Comparison of ENCODE assay signal across 33 cellular contexts in the genomic region with DNA sequence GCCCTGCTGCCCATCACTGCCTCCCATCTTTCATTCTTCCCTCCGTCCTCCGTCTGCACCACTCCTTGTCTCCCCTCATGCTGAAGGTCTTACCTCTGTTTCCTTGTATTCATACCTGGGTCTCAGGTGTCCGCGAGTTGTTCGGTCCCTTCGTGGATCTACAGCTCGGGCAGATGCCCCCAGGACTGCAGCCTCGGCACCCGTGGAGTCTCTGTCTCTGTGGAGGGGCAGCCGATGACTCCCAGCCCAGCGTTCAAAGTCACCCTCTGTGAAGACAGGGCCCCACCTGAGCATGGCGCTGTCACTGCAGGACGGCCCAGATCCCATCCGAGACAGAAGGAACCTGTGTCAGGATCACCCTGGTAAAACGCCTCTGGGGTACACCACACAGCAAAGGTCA.
"Had no signal": no experiment of that assay in that cellular context is flagged by ENCODE, and none has a peak within 500 bp of the region (broad histone marks: within the 10 kb centered on the region; RNA-seq: fewer than 3 reads in every experiment).

No MANE protein-coding gene starts in this region.

- DNase-seq: activated B cell treated with CpG ODN at 0.5 μM for 24 hours; activated CD4-positive, alpha-beta memory T cell treated with anti-CD3 and anti-CD28 coated beads for 36 hours; activated CD4-positive, alpha-beta T cell treated with anti-CD3 and anti-CD28 coated beads for 4 hours; activated CD4-positive, alpha-beta T cell treated with anti-CD3 and anti-CD28 coated beads, Interleukin-2, amount 50 U/mL, for 1 hour; activated CD4-positive, alpha-beta T cell treated with anti-CD3 and anti-CD28 coated beads, Interleukin-2, amount 50 U/mL, for 4 hours; activated CD4-positive, CD25-positive, alpha-beta regulatory T cell treated with anti-CD3 and anti-CD28 coated beads, Interleukin-2, amount 50 U/mL, for 72 hours; activated CD8-positive, alpha-beta memory T cell treated with anti-CD3 and anti-CD28 coated beads for 24 hours; activated CD8-positive, alpha-beta memory T cell treated with anti-CD3 and anti-CD28 coated beads, Interleukin-2, amount 10 ng/mL, durations not matched to agents 7 days and 5 days; activated CD8-positive, alpha-beta memory T cell treated with anti-CD3 and anti-CD28 coated beads, Interleukin-2, amount 50 U/mL, for 48 hours; activated CD8-positive, alpha-beta T cell treated with anti-CD3 and anti-CD28 coated beads, Interleukin-2, amount 10 ng/mL, durations not matched to agents 7 days and 5 days; activated effector memory CD4-positive, alpha-beta T cell treated with Interleukin-2 at 50 U/mL for 16 hours; activated gamma-delta T cell; activated naive CD4-positive, alpha-beta T cell treated with anti-CD3 and anti-CD28 coated beads, Interleukin-2, amount 10 ng/mL, durations not matched to agents 7 days and 5 days; activated naive CD4-positive, alpha-beta T cell treated with Interleukin-2 at 50 U/mL for 16 hours; activated naive CD8-positive, alpha-beta T cell treated with anti-CD3 and anti-CD28 coated beads, Interleukin-2, amount 10 ng/mL, durations not matched to agents 7 days and 5 days; activated naive CD8-positive, alpha-beta T cell treated with anti-CD3 and anti-CD28 coated beads, Interleukin-2, amount 50 U/mL, for 24 hours; activated T-cell treated with anti-CD3 and anti-CD28 coated beads, Interleukin-2, amount 50 U/mL, for 24 hours; activated T-cell treated with anti-CD3 and anti-CD28 coated beads, Interleukin-2, amount 50 U/mL, for 48 hours; amygdala; anterior cingulate cortex; central memory CD4-positive, alpha-beta T cell; SW 1271; T-helper 1 cell; T-helper 2 cell; T-helper 9 cell had no signal

- H3K9me3 ChIP-seq: ascending aorta had no signal

- H3K27me3 Mint-ChIP-seq: activated B cell treated with CpG ODN at 0.5 μM for 24 hours; activated CD4-positive, alpha-beta memory T cell treated with anti-CD3 and anti-CD28 coated beads for 36 hours; activated CD8-positive, alpha-beta memory T cell treated with anti-CD3 and anti-CD28 coated beads, Interleukin-2, amount 10 ng/mL, durations not matched to agents 7 days and 5 days; activated naive CD4-positive, alpha-beta T cell treated with anti-CD3 and anti-CD28 coated beads, Interleukin-2, amount 10 ng/mL, durations not matched to agents 7 days and 5 days; activated naive CD4-positive, alpha-beta T cell treated with anti-CD3 and anti-CD28 coated beads, Interleukin-2, amount 50 U/mL, for 24 hours; activated naive CD8-positive, alpha-beta T cell; activated naive CD8-positive, alpha-beta T cell treated with anti-CD3 and anti-CD28 coated beads, Interleukin-2, amount 10 ng/mL, durations not matched to agents 7 days and 5 days; activated naive CD8-positive, alpha-beta T cell treated with anti-CD3 and anti-CD28 coated beads, Interleukin-2, amount 50 U/mL, for 24 hours; activated T-cell treated with anti-CD3 and anti-CD28 coated beads, Interleukin-2, amount 50 U/mL, for 24 hours had no signal

- H3K4me3 ChIP-seq: ascending aorta had no signal

- H3K27ac Mint-ChIP-seq: activated B cell treated with CpG ODN at 0.5 μM for 24 hours; activated CD4-positive, alpha-beta memory T cell treated with anti-CD3 and anti-CD28 coated beads for 36 hours; activated CD8-positive, alpha-beta memory T cell treated with anti-CD3 and anti-CD28 coated beads, Interleukin-2, amount 10 ng/mL, durations not matched to agents 7 days and 5 days; activated CD8-positive, alpha-beta T cell treated with anti-CD3 and anti-CD28 coated beads, Interleukin-2, amount 10 ng/mL, durations not matched to agents 7 days and 5 days; activated naive CD4-positive, alpha-beta T cell treated with anti-CD3 and anti-CD28 coated beads, Interleukin-2, amount 10 ng/mL, durations not matched to agents 7 days and 5 days; activated naive CD4-positive, alpha-beta T cell treated with anti-CD3 and anti-CD28 coated beads, Interleukin-2, amount 50 U/mL, for 24 hours; activated naive CD8-positive, alpha-beta T cell; activated naive CD8-positive, alpha-beta T cell treated with anti-CD3 and anti-CD28 coated beads, Interleukin-2, amount 10 ng/mL, durations not matched to agents 7 days and 5 days; activated naive CD8-positive, alpha-beta T cell treated with anti-CD3 and anti-CD28 coated beads, Interleukin-2, amount 50 U/mL, for 24 hours; activated T-cell treated with anti-CD3 and anti-CD28 coated beads, Interleukin-2, amount 50 U/mL, for 24 hours; activated T-helper 2 cell treated with anti-CD3 and anti-CD28 coated beads, Interferon-gamma antibody, Interleukin-2, Interleukin-4, amounts not matched to agents 10 μg/mL and 5 μg/mL and 100 μg/mL, durations not matched to agents 14 hours and 24 hours and 36 hours; brain; T-helper 1 cell treated with Interleukin-12 subunit alpha and Interleukin-12 subunit beta and Interleukin-4 antibody, amounts not matched to agents 30 μg/mL and 1 μg/mL, for 36 hours; T-helper 2 cell treated with Interferon-gamma antibody and Interleukin-4, amounts not matched to agents 5 μg/mL and 100 μg/mL, for 36 hours had no signal

- H3K27me3 ChIP-seq: ascending aorta had no signal

- H3K36me3 Mint-ChIP-seq: activated CD4-positive, alpha-beta memory T cell treated with anti-CD3 and anti-CD28 coated beads for 36 hours; activated CD8-positive, alpha-beta memory T cell treated with anti-CD3 and anti-CD28 coated beads, Interleukin-2, amount 10 ng/mL, durations not matched to agents 7 days and 5 days; activated naive CD4-positive, alpha-beta T cell treated with anti-CD3 and anti-CD28 coated beads, Interleukin-2, amount 10 ng/mL, durations not matched to agents 7 days and 5 days; activated naive CD4-positive, alpha-beta T cell treated with anti-CD3 and anti-CD28 coated beads, Interleukin-2, amount 50 U/mL, for 24 hours; activated naive CD8-positive, alpha-beta T cell; activated naive CD8-positive, alpha-beta T cell treated with anti-CD3 and anti-CD28 coated beads, Interleukin-2, amount 10 ng/mL, durations not matched to agents 7 days and 5 days; brain had no signal

- H3K4me1 ChIP-seq: ascending aorta had no signal

- H3K9me3 Mint-ChIP-seq: activated naive CD4-positive, alpha-beta T cell treated with anti-CD3 and anti-CD28 coated beads, Interleukin-2, amount 50 U/mL, for 24 hours; activated naive CD8-positive, alpha-beta T cell treated with anti-CD3 and anti-CD28 coated beads, Interleukin-2, amount 10 ng/mL, durations not matched to agents 7 days and 5 days; activated naive CD8-positive, alpha-beta T cell treated with anti-CD3 and anti-CD28 coated beads, Interleukin-2, amount 50 U/mL, for 24 hours; activated T-cell treated with anti-CD3 and anti-CD28 coated beads, Interleukin-2, amount 50 U/mL, for 24 hours; activated T-helper 2 cell treated with anti-CD3 and anti-CD28 coated beads, Interferon-gamma antibody, Interleukin-2, Interleukin-4, amounts not matched to agents 10 μg/mL and 5 μg/mL and 100 μg/mL, durations not matched to agents 14 hours and 24 hours and 36 hours had no signal

- H3K36me3 ChIP-seq: ascending aorta had no signal

- H3K27ac ChIP-seq: ascending aorta, VCaP had no signal

- H3K4me3 Mint-ChIP-seq: activated B cell treated with CpG ODN at 0.5 μM for 24 hours; activated CD4-positive, alpha-beta memory T cell treated with anti-CD3 and anti-CD28 coated beads for 36 hours; activated CD8-positive, alpha-beta memory T cell treated with anti-CD3 and anti-CD28 coated beads, Interleukin-2, amount 10 ng/mL, durations not matched to agents 7 days and 5 days; activated CD8-positive, alpha-beta T cell treated with anti-CD3 and anti-CD28 coated beads, Interleukin-2, amount 10 ng/mL, durations not matched to agents 7 days and 5 days; activated naive CD4-positive, alpha-beta T cell treated with anti-CD3 and anti-CD28 coated beads, Interleukin-2, amount 10 ng/mL, durations not matched to agents 7 days and 5 days; activated naive CD4-positive, alpha-beta T cell treated with anti-CD3 and anti-CD28 coated beads, Interleukin-2, amount 50 U/mL, for 24 hours; activated naive CD8-positive, alpha-beta T cell; activated naive CD8-positive, alpha-beta T cell treated with anti-CD3 and anti-CD28 coated beads, Interleukin-2, amount 10 ng/mL, durations not matched to agents 7 days and 5 days; activated naive CD8-positive, alpha-beta T cell treated with anti-CD3 and anti-CD28 coated beads, Interleukin-2, amount 50 U/mL, for 24 hours; activated T-cell treated with anti-CD3 and anti-CD28 coated beads, Interleukin-2, amount 50 U/mL, for 24 hours; brain; T-helper 1 cell treated with Interleukin-12 subunit alpha and Interleukin-12 subunit beta and Interleukin-4 antibody, amounts not matched to agents 30 μg/mL and 1 μg/mL, for 36 hours; T-helper 2 cell treated with Interferon-gamma antibody and Interleukin-4, amounts not matched to agents 5 μg/mL and 100 μg/mL, for 36 hours had no signal

- H3K4me1 Mint-ChIP-seq: activated B cell treated with CpG ODN at 0.5 μM for 24 hours; activated CD8-positive, alpha-beta memory T cell treated with anti-CD3 and anti-CD28 coated beads, Interleukin-2, amount 10 ng/mL, durations not matched to agents 7 days and 5 days; activated naive CD4-positive, alpha-beta T cell treated with anti-CD3 and anti-CD28 coated beads, Interleukin-2, amount 10 ng/mL, durations not matched to agents 7 days and 5 days; activated naive CD4-positive, alpha-beta T cell treated with anti-CD3 and anti-CD28 coated beads, Interleukin-2, amount 50 U/mL, for 24 hours; activated naive CD8-positive, alpha-beta T cell treated with anti-CD3 and anti-CD28 coated beads, Interleukin-2, amount 10 ng/mL, durations not matched to agents 7 days and 5 days; activated naive CD8-positive, alpha-beta T cell treated with anti-CD3 and anti-CD28 coated beads, Interleukin-2, amount 50 U/mL, for 24 hours had no signal
